ENCODE assay signal across 20 cellular contexts in the genomic region with DNA sequence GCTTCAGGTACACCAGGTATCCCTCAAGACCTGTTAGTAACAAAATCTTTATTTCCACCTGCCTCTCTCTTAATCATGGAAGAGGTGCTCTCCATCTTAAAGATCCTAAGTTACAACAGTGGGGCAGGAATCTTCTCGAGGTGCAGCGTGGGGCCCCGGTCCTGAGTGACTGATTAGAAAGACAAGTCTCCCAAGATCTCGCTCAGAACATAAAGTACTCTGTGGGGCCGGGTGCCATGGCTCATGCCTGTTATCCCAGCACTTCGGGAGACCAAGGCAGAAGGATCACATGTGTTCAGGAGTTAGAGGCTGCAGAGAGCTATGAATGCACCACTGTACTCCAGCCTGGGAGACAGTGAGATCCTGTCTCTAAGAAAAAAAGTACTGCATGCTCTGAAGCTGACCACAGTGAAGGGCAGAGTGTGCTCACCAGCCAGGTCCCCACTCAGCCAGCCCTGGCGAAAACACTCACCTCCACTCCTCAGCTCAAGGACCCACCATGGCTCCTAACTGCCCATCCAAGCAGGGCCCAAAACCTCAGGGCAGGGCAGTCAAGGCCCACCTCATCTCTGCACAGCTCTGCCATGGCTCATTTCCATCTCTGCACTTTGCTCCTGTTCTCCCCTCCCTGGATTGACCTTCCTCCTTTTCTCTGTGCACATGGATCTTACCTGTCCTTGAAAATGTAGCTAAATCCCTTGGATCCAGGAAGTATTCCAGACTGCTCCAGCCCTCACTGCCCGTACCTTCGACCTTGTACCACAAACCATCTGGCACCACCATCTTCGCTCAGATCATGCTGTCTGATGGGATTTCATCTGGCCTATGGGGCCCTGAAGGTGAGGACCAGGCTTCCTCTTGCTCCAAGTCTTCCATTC. TPM values are rescaled to one million over a fixed set of nuclear protein-coding genes. Genes with fewer than 3 reads are reported as not detected.
DNase-seq lines count a peak whose midpoint lies in the region; ATAC-seq, FAIRE-seq and TF ChIP-seq lines count a peak whose summit lies in the region.
"Had no signal": no experiment of that assay in that cellular context is flagged by ENCODE, and none has a peak within 500 bp of the region (broad histone marks: within the 10 kb centered on the region; RNA-seq: fewer than 3 reads in every experiment).

No MANE protein-coding gene starts in this region.

- in situ Hi-C loops in HepG2 (cut with HindIII; ENCODE audit: extremely low pct_ligation_motif_present, low pct_unique_long_range_greater_than_20kb): no loop called here

- H3K36me3 ChIP-seq in HepG2 (replicated peaks in 1 of 2; ENCODE audit: control insufficient read depth in 1 of 2, insufficient read depth in 2 of 2, low read length in 2 of 2) (peaks cover 0 to 1% of the 10 kb centered on the region in 2 experiments; a peak in 3 of 5 replicates), right lobe of liver (no peaks in the 10 kb centered on the region), tibial nerve (no peaks in the 10 kb centered on the region)
- H3K36me3 ChIP-seq: SJCRH30 had no signal

- TF ChIP-seq POLR2A in HepG2 (IDR thresholded peaks at IDR 0.05; ENCODE audit: insufficient read depth in 1 of 2, low read depth in 2 of 2, low read length in 2 of 2): no peak
- no peak for TF ChIP-seq POLR2A in right lobe of liver (IDR thresholded peaks at IDR 0.05)
- TF ChIP-seq POLR2A in tibial nerve (IDR thresholded peaks at IDR 0.05): no peak

- H3K27me3 Mint-ChIP-seq in activated CD8-positive, alpha-beta T cell treated with anti-CD3 and anti-CD28 coated beads for 36 hours: no peaks in the 10 kb centered on the region

- POLR2A ChIA-PET in HepG2 (lab: Yijun Ruan, JAX): interaction anchor here (0.6 to 9.8 kb wide), 4 partner anchors 17 to 41 kb away, joined by 3 to 140 read pairs (median 7); a partner anchor contains a TSS
- POLR2A ChIA-PET in activated CD8-positive, alpha-beta T cell treated with anti-CD3 and anti-CD28 coated beads for 36 hours (lab: Charles Lee): interaction anchor here (0.7 kb wide), 1 partner anchor 8 kb away, joined by 3 read pairs; no protein-coding TSS in a partner anchor

- no peak overlapping the region for H3K9ac ChIP-seq in HepG2 (ENCODE audit: insufficient read depth, low read depth, low read length)

- TF ChIP-seq EP300 in HepG2 (IDR thresholded peaks at IDR 0.05; ENCODE audit: low read depth in 2 of 2, low read length in 2 of 2) (no peak), HepG2 (CRISPR knock-in tag; IDR thresholded peaks at IDR 0.05; ENCODE audit: borderline replicate concordance) (no peak), tibial nerve (IDR thresholded peaks at IDR 0.05) (no peak)

- H3K4me3 ChIP-seq in HepG2 (replicated peaks in 1 of 3; ENCODE audit: insufficient read depth in 1 of 3, low read depth in 2 of 3, low read length in 3 of 3) (no peak overlapping the region), right lobe of liver (no peak overlapping the region), tibial nerve (no peak overlapping the region)
- H3K4me3 ChIP-seq: hepatocyte, SJCRH30 had no signal

- H3K27ac ChIP-seq in HepG2 (ENCODE audit: extremely low read length, insufficient read depth, low read length) (peak overlapping the region; percentile 33), right lobe of liver (no peak overlapping the region), tibial nerve (peak overlapping the region in 3 of 4 donors; percentile 43 to 91 (median 88))
- H3K27ac ChIP-seq: hepatocyte, HL-60, SJCRH30 had no signal

- CTCF ChIA-PET in HepG2 (lab: Yijun Ruan, JAX; ENCODE audit: low intra/inter-chr PET ratio, low total read pairs): no interaction called here
- CTCF ChIA-PET in activated CD8-positive, alpha-beta T cell treated with anti-CD3 and anti-CD28 coated beads for 36 hours (lab: Charles Lee): interaction anchor here (0.9 to 38.4 kb wide), 4 partner anchors 12 to 48 kb away, joined by 3 to 840 read pairs (median 4); no protein-coding TSS in a partner anchor

- no TSS peak for BruUV-seq in HepG2 (replicated peaks; lab: Mats Ljungman, UMichigan)

- H3K36me3 Mint-ChIP-seq in activated CD8-positive, alpha-beta T cell treated with anti-CD3 and anti-CD28 coated beads for 36 hours (ENCODE audit: low read depth): peaks cover 55% of the 10 kb centered on the region

- H3K4me2 ChIP-seq in HepG2 (ENCODE audit: low read depth, low read length): peak overlapping the region; percentile 18
- H3K4me2 ChIP-seq: hepatocyte had no signal

- intact Hi-C loops in HepG2 (cut with micrococcal nuclease; ENCODE audit: unreplicated experiment) (no loop called here), right lobe of liver (cut with DNase I) (no loop called here)
- intact Hi-C loops in activated CD8-positive, alpha-beta T cell treated with anti-CD3 and anti-CD28 coated beads for 36 hours (cut with micrococcal nuclease): no loop called here

- ATAC-seq in HepG2: no peak
- no peak for ATAC-seq in right lobe of liver
- ATAC-seq in activated CD8-positive, alpha-beta T cell treated with anti-CD3 and anti-CD28 coated beads for 36 hours: no peak

- H3K27ac Mint-ChIP-seq in activated CD8-positive, alpha-beta T cell treated with anti-CD3 and anti-CD28 coated beads for 36 hours: peak overlapping the region; percentile 59

- peaks cover 63% of the 10 kb centered on the region for H3K79me2 ChIP-seq in HepG2 (ENCODE audit: insufficient read depth, low read length)
- H3K79me2 ChIP-seq: hepatocyte had no signal

- H3K4me1 ChIP-seq in HepG2 (ENCODE audit: insufficient read depth, low read length): peaks cover 100% of the 10 kb centered on the region
- H3K4me1 ChIP-seq in right lobe of liver: no peaks in the 10 kb centered on the region
- peaks cover 0 to 97% (median 67%) of the 10 kb centered on the region in 4 donors for H3K4me1 ChIP-seq in tibial nerve

- no peaks in the 10 kb centered on the region for H3K27me3 ChIP-seq in HepG2 (ENCODE audit: control insufficient read depth in 1 of 2, insufficient read depth in 2 of 2, low read length in 2 of 2)
- no peaks in the 10 kb centered on the region for H3K27me3 ChIP-seq in right lobe of liver
- no peaks in the 10 kb centered on the region for H3K27me3 ChIP-seq in tibial nerve
- H3K27me3 ChIP-seq: SJCRH30 had no signal

- TF ChIP-seq CTCF in HepG2 (CRISPR knock-in tag; IDR thresholded peaks at IDR 0.05) (no peak), right lobe of liver (IDR thresholded peaks at IDR 0.05) (no peak), tibial nerve (IDR thresholded peaks at IDR 0.05) (no peak)
- no peak for TF ChIP-seq CTCF in activated CD8-positive, alpha-beta T cell treated with anti-CD3 and anti-CD28 coated beads for 36 hours (IDR thresholded peaks at IDR 0.05)

- peak; percentile 62 for FAIRE-seq in HepG2 (lab: Jason Lieb, UNC)
- FAIRE-seq: bronchial epithelial cell, TTC549 had no signal

- TF ChIP-seq RAD21 in HepG2 (CRISPR knock-in tag; IDR thresholded peaks at IDR 0.05): no peak

- H2AFZ ChIP-seq in HepG2 (ENCODE audit: low read length): no peak overlapping the region
- H2AFZ ChIP-seq: hepatocyte had no signal

- no peak for DNase-seq in HepG2 (ENCODE audit: low spot score)
- no peak for DNase-seq in right lobe of liver
- DNase-seq in activated CD8-positive, alpha-beta T cell treated with anti-CD3 and anti-CD28 coated beads for 36 hours: no peak
- DNase-seq in medulla oblongata (ENCODE audit: extremely low spot score): peak; percentile 71
- no peak for DNase-seq in tibial nerve (ENCODE audit: low spot score in 2 of 2)
- no peak for DNase-seq in Ammon's horn (ENCODE audit: low spot score)
- DNase-seq in DMS79 treated with DMSO at 0.1 percent for 48 hours (lab: John Stamatoyannopoulos, UW): no peak
- DNase-seq in mesenteric fat pad (ENCODE audit: low spot score): no peak
- DNase-seq: activated CD8-positive, alpha-beta memory T cell treated with anti-CD3 and anti-CD28 coated beads for 24 hours; activated naive CD4-positive, alpha-beta T cell treated with Interleukin-2 at 50 U/mL for 16 hours; effector CD8-positive, alpha-beta T cell; Karpas-422; kidney glomerular epithelial cell; NCI-H1417 treated with DMSO at 0.1 percent for 48 hours; NCI-H446; SJCRH30 had no signal

- H3K9me3 Mint-ChIP-seq in activated CD8-positive, alpha-beta T cell treated with anti-CD3 and anti-CD28 coated beads for 36 hours: no peaks in the 10 kb centered on the region

- peaks cover 12% of the 10 kb centered on the region for H4K20me1 ChIP-seq in HepG2 (ENCODE audit: insufficient read depth, low read length)

- peaks cover 86% of the 10 kb centered on the region for H3K4me1 Mint-ChIP-seq in activated CD8-positive, alpha-beta T cell treated with anti-CD3 and anti-CD28 coated beads for 36 hours (ENCODE audit: low read depth)

- H3K9me3 ChIP-seq in HepG2 (ENCODE audit: low read length) (no peaks in the 10 kb centered on the region), right lobe of liver (no peaks in the 10 kb centered on the region), tibial nerve (no peaks in the 10 kb centered on the region)
- H3K9me3 ChIP-seq: SJCRH30 had no signal

- WGBS in HepG2 (ENCODE audit: low lambda C conversion rate): 83% methylated on average over 10 of the region's 10 CpGs
- WGBS in right lobe of liver (ENCODE audit: insufficient coverage, low coverage, low lambda C conversion rate, missing lambda C conversion rate): 89% methylated on average over 6 of the region's 10 CpGs
- WGBS in tibial nerve, 2 donors: 70 to 73% methylated on average over 10 of the region's 10 CpGs

- no peak overlapping the region for H3K4me3 Mint-ChIP-seq in activated CD8-positive, alpha-beta T cell treated with anti-CD3 and anti-CD28 coated beads for 36 hours

RNA-seq across cellular contexts. Expression of a gene that starts 7.1 kb away (rescaled TPM):
- 7.1 and 15.8 TPM in 2 replicates for total RNA-seq in HepG2 (2016; rRNA removed; fragmentation: Illumina TruSeq; extraction: Trizol)
- 6.7 and 6.9 TPM in 2 replicates for total RNA-seq in HepG2 (2016; cell fraction: cytosol; rRNA removed; fragmentation: Illumina TruSeq; extraction: Trizol; ENCODE audit: low read depth)
- total RNA-seq in HepG2 (2016; cell fraction: insoluble cytoplasmic fraction; rRNA removed; fragmentation: Illumina TruSeq; extraction: Trizol): 5.8 and 16.8 TPM in 2 replicates
- 6.1 and 7.5 TPM in 2 replicates for total RNA-seq in HepG2 (2016; cell fraction: membrane; rRNA removed; fragmentation: Illumina TruSeq; extraction: Trizol)
- 18.1 and 21.2 TPM in 2 replicates for total RNA-seq in HepG2 (2016; cell fraction: nucleus; rRNA removed; fragmentation: Illumina TruSeq; extraction: Trizol)
- 9.0 and 11.3 TPM in 2 replicates for polyA plus RNA-seq in HepG2 (2011; rRNA removed)
- polyA plus RNA-seq in HepG2 (2011; cell fraction: cytosol; rRNA removed): 9.5 and 11.5 TPM in 2 replicates
- 27.8 and 40.2 TPM in 2 replicates for polyA plus RNA-seq in HepG2 (2011; cell fraction: nucleus; rRNA removed)
- 6.1 and 9.1 TPM in 2 replicates for polyA plus RNA-seq in HepG2 (2012)
- polyA plus RNA-seq in HepG2 (2016; cell fraction: cytosol; fragmentation: Illumina TruSeq; extraction: Trizol; ENCODE audit: low read depth): 0.77 and 0.90 TPM in 2 replicates
- 3.7 and 5.2 TPM in 2 replicates for polyA plus RNA-seq in HepG2 (2016; cell fraction: insoluble cytoplasmic fraction; fragmentation: Illumina TruSeq; extraction: Trizol; ENCODE audit: low read depth)
- polyA plus RNA-seq in HepG2 (2016; cell fraction: membrane; fragmentation: Illumina TruSeq; extraction: Trizol; ENCODE audit: low read depth): 2.0 and 2.2 TPM in 2 replicates
- 40.2 and 42.1 TPM in 2 replicates for polyA plus RNA-seq in HepG2 (2016; cell fraction: nucleus; fragmentation: Illumina TruSeq; extraction: Trizol; ENCODE audit: insufficient read depth, low read depth)
- 1.2 and 27.6 TPM in 2 replicates for polyA minus RNA-seq in HepG2 (2011; rRNA and poly(A)+ RNA removed; ENCODE audit: low replicate concordance)
- 8.8 and 9.2 TPM in 2 replicates for polyA minus RNA-seq in HepG2 (2011; cell fraction: cytosol; rRNA and poly(A)+ RNA removed)
- 13.6 and 14.7 TPM in 2 replicates for polyA minus RNA-seq in HepG2 (2011; cell fraction: nucleus; rRNA and poly(A)+ RNA removed)
- 1 to 10 TPM in 3 of 6 experiments, under 1 TPM in 3; 0.42 to 2.4 (median 1.1) TPM for total RNA-seq in right lobe of liver
- total RNA-seq in activated CD8-positive, alpha-beta T cell treated with anti-CD3 and anti-CD28 coated beads for 36 hours: 10 to 100 TPM; 62.4 TPM
- 10 to 100 TPM; 31.8 to 35.6 (median 33.8) TPM for total RNA-seq in tibial nerve
- 2.1 TPM for total RNA-seq in mesenteric fat pad

RNA-seq across cellular contexts. Expression of a gene that starts 34.3 kb away (rescaled TPM):
- total RNA-seq in HepG2 (2016; rRNA removed; fragmentation: Illumina TruSeq; extraction: Trizol) (55.0 and 63.2 TPM in 2 replicates), right lobe of liver (10 to 100 TPM; 14.8 to 38.0 (median 17.3) TPM), tibial nerve (10 to 100 TPM; 27.3 to 66.0 (median 40.4) TPM), mesenteric fat pad (32.4 TPM)
- total RNA-seq in HepG2 (2016; cell fraction: cytosol; rRNA removed; fragmentation: Illumina TruSeq; extraction: Trizol; ENCODE audit: low read depth): 40.0 and 66.0 TPM in 2 replicates
- 52.3 and 63.7 TPM in 2 replicates for total RNA-seq in HepG2 (2016; cell fraction: insoluble cytoplasmic fraction; rRNA removed; fragmentation: Illumina TruSeq; extraction: Trizol)
- total RNA-seq in HepG2 (2016; cell fraction: membrane; rRNA removed; fragmentation: Illumina TruSeq; extraction: Trizol): 56.6 and 72.2 TPM in 2 replicates
- 14.7 and 21.3 TPM in 2 replicates for total RNA-seq in HepG2 (2016; cell fraction: nucleus; rRNA removed; fragmentation: Illumina TruSeq; extraction: Trizol)
- 63.5 and 65.3 TPM in 2 replicates for polyA plus RNA-seq in HepG2 (2011; rRNA removed)
- polyA plus RNA-seq in HepG2 (2011; cell fraction: cytosol; rRNA removed): 57.8 and 86.0 TPM in 2 replicates
- polyA plus RNA-seq in HepG2 (2011; cell fraction: nucleus; rRNA removed): 25.5 and 27.0 TPM in 2 replicates
- 38.1 and 49.1 TPM in 2 replicates for polyA plus RNA-seq in HepG2 (2012)
- 60.3 and 88.5 TPM in 2 replicates for polyA plus RNA-seq in HepG2 (2016; cell fraction: cytosol; fragmentation: Illumina TruSeq; extraction: Trizol; ENCODE audit: low read depth)
- polyA plus RNA-seq in HepG2 (2016; cell fraction: insoluble cytoplasmic fraction; fragmentation: Illumina TruSeq; extraction: Trizol; ENCODE audit: low read depth): 70.2 and 77.9 TPM in 2 replicates
- polyA plus RNA-seq in HepG2 (2016; cell fraction: membrane; fragmentation: Illumina TruSeq; extraction: Trizol; ENCODE audit: low read depth): 79.8 and 95.5 TPM in 2 replicates
- 32.2 and 35.3 TPM in 2 replicates for polyA plus RNA-seq in HepG2 (2016; cell fraction: nucleus; fragmentation: Illumina TruSeq; extraction: Trizol; ENCODE audit: insufficient read depth, low read depth)
- 109 and 162 TPM in 2 replicates for polyA minus RNA-seq in HepG2 (2011; rRNA and poly(A)+ RNA removed; ENCODE audit: low replicate concordance)
- polyA minus RNA-seq in HepG2 (2011; cell fraction: cytosol; rRNA and poly(A)+ RNA removed): 22.8 and 25.9 TPM in 2 replicates
- polyA minus RNA-seq in HepG2 (2011; cell fraction: nucleus; rRNA and poly(A)+ RNA removed): 11.3 and 16.4 TPM in 2 replicates
- total RNA-seq in activated CD8-positive, alpha-beta T cell treated with anti-CD3 and anti-CD28 coated beads for 36 hours: 10 to 100 TPM; 48.8 to 53.3 TPM

RNA-seq across cellular contexts. Expression of a gene that starts 59.2 kb away (rescaled TPM):
- total RNA-seq in HepG2 (2016; rRNA removed; fragmentation: Illumina TruSeq; extraction: Trizol): 0.66 and 0.86 TPM in 2 replicates
- total RNA-seq in HepG2 (2016; cell fraction: cytosol; rRNA removed; fragmentation: Illumina TruSeq; extraction: Trizol; ENCODE audit: low read depth): 0.30 and 0.62 TPM in 2 replicates
- 0.43 and 0.71 TPM in 2 replicates for total RNA-seq in HepG2 (2016; cell fraction: insoluble cytoplasmic fraction; rRNA removed; fragmentation: Illumina TruSeq; extraction: Trizol)
- 0.65 and 0.74 TPM in 2 replicates for total RNA-seq in HepG2 (2016; cell fraction: membrane; rRNA removed; fragmentation: Illumina TruSeq; extraction: Trizol)
- total RNA-seq in HepG2 (2016; cell fraction: nucleus; rRNA removed; fragmentation: Illumina TruSeq; extraction: Trizol): 0.40 and 0.66 TPM in 2 replicates
- polyA plus RNA-seq in HepG2 (2011; rRNA removed): 0.92 and 1.4 TPM in 2 replicates
- polyA plus RNA-seq in HepG2 (2011; cell fraction: cytosol; rRNA removed): 0.98 and 1.0 TPM in 2 replicates
- 1.5 and 1.8 TPM in 2 replicates for polyA plus RNA-seq in HepG2 (2011; cell fraction: nucleus; rRNA removed)
- polyA plus RNA-seq in HepG2 (2012): 0.54 and 0.73 TPM in 2 replicates
- 0.26 and 0.61 TPM in 2 replicates for polyA plus RNA-seq in HepG2 (2016; cell fraction: cytosol; fragmentation: Illumina TruSeq; extraction: Trizol; ENCODE audit: low read depth)
- polyA plus RNA-seq in HepG2 (2016; cell fraction: insoluble cytoplasmic fraction; fragmentation: Illumina TruSeq; extraction: Trizol; ENCODE audit: low read depth): 0.66 and 0.83 TPM in 2 replicates
- 0.36 and 0.45 TPM in 2 replicates for polyA plus RNA-seq in HepG2 (2016; cell fraction: membrane; fragmentation: Illumina TruSeq; extraction: Trizol; ENCODE audit: low read depth)
- polyA plus RNA-seq in HepG2 (2016; cell fraction: nucleus; fragmentation: Illumina TruSeq; extraction: Trizol; ENCODE audit: insufficient read depth, low read depth): 0.64 and 0.93 TPM in 2 replicates
- polyA minus RNA-seq in HepG2 (2011; rRNA and poly(A)+ RNA removed; ENCODE audit: low replicate concordance): 1.6 and 8.2 TPM in 2 replicates
- 0.99 TPM in 1 of 2 replicates, not detected in the other for polyA minus RNA-seq in HepG2 (2011; cell fraction: cytosol; rRNA and poly(A)+ RNA removed)
- polyA minus RNA-seq in HepG2 (2011; cell fraction: nucleus; rRNA and poly(A)+ RNA removed): 0.39 and 0.87 TPM in 2 replicates
- total RNA-seq in right lobe of liver: 1 to 10 TPM; 2.5 to 6.4 (median 2.8) TPM
- under 1 TPM; 0.29 to 0.31 TPM for total RNA-seq in activated CD8-positive, alpha-beta T cell treated with anti-CD3 and anti-CD28 coated beads for 36 hours
- total RNA-seq in tibial nerve: 1 to 10 TPM; 2.4 to 5.7 (median 4.1) TPM
- 1.9 TPM for total RNA-seq in mesenteric fat pad
- total RNA-seq: bronchial epithelial cell, SJCRH30 had no signal

Comparison
In these comparisons a context has a peak if more than half of its experiments do, and no peak if none do; other contexts are left out.
1. H3K27ac ChIP-seq: peak in HepG2 (single experiment) and tibial nerve (3 of 4); none in right lobe of liver (0 of 3).